21 cellular contexts compared by ENCODE assay signal in genomic region chr1:153832293-153832692, GRCh38. TPM values are rescaled to one million over a fixed set of nuclear protein-coding genes. Genes with fewer than 3 reads are reported as not detected.
DNase-seq lines count a peak whose midpoint lies in the region; ATAC-seq and TF ChIP-seq lines count a peak whose summit lies in the region.
"Had no signal": no experiment of that assay in that cellular context is flagged by ENCODE, and none has a peak within 500 bp of the region (broad histone marks: within the 10 kb centered on the region; RNA-seq: fewer than 3 reads in every experiment).

No MANE protein-coding gene starts in this region.

- H3K27ac Mint-ChIP-seq in CD4-positive, alpha-beta T cell = peak overlapping the region; percentile 47
- H3K27ac Mint-ChIP-seq in activated CD4-positive, alpha-beta T cell treated with anti-CD3 and anti-CD28 coated beads for 36 hours = no peak overlapping the region

- H3K9me2 ChIP-seq in PC-3 (replicated peaks; ENCODE audit: low read length) = no peaks in the 10 kb centered on the region
- H3K9me2 ChIP-seq: SK-N-SH had no signal

- no peaks in the 10 kb centered on the region for H3K9me3 ChIP-seq in CD4-positive, alpha-beta T cell (ENCODE audit: control insufficient read depth, low read length)
- H3K9me3 ChIP-seq in PC-3 (ENCODE audit: low read length) = no peaks in the 10 kb centered on the region
- H3K9me3 ChIP-seq: BLaER1 treated with 17β-estradiol and CSF1 and Interleukin-3, amounts not matched to agents 10 nM and 100 nM; Caco-2; Peyer's patch; SK-N-SH had no signal

- H3K27me3 ChIP-seq in CD4-positive, alpha-beta T cell (ENCODE audit: control insufficient read depth, insufficient read depth, low read length) = no peaks in the 10 kb centered on the region
- H3K27me3 ChIP-seq in PC-3 (ENCODE audit: low read length) = no peaks in the 10 kb centered on the region
- H3K27me3 ChIP-seq: BLaER1 treated with 17β-estradiol and CSF1 and Interleukin-3, amounts not matched to agents 10 nM and 100 nM; Peyer's patch had no signal

- H3K4me2 ChIP-seq in PC-3 (ENCODE audit: low read length) = no peak overlapping the region
- H3K4me2 ChIP-seq: KMS-11, SK-N-SH had no signal

- H4K20me1 ChIP-seq in PC-3 (ENCODE audit: low read length) = no peaks in the 10 kb centered on the region

- no peak overlapping the region for H2AFZ ChIP-seq in PC-3 (ENCODE audit: low read length)

- CTCF ChIA-PET in CD4-positive, alpha-beta T cell (lab: Charles Lee) = interaction anchor here (0.9 kb wide), 1 partner anchor 114 kb away, joined by 4 read pairs; the partner anchor contains the start of gene DENND4B
- CTCF ChIA-PET in activated CD4-positive, alpha-beta T cell treated with anti-CD3 and anti-CD28 coated beads for 36 hours (lab: Charles Lee) = interaction anchor here (0.7 to 1.2 kb wide), 2 partner anchors 9 to 380 kb away, joined by 3 to 4 read pairs; no protein-coding TSS in a partner anchor
- CTCF ChIA-PET in PC-3 (lab: Charles Lee) = no interaction called here

- H3K27ac ChIP-seq in CD4-positive, alpha-beta T cell (ENCODE audit: low read depth, low read length) = no peak overlapping the region
- no peak overlapping the region for H3K27ac ChIP-seq in PC-3 (ENCODE audit: low read length)
- H3K27ac ChIP-seq: BLaER1 treated with 17β-estradiol and CSF1 and Interleukin-3, amounts not matched to agents 10 nM and 100 nM; KMS-11; Peyer's patch had no signal

- H3K4me3 ChIP-seq in PC-3 (ENCODE audit: low read length) = no peak overlapping the region
- H3K4me3 ChIP-seq: BLaER1 treated with 17β-estradiol and CSF1 and Interleukin-3, amounts not matched to agents 10 nM and 100 nM; GM12878; Peyer's patch had no signal

- no peak for ATAC-seq in CD4-positive, alpha-beta T cell (ENCODE audit: poor library complexity)
- ATAC-seq in left colon (peak; percentile 77), PC-3 (no peak)
- no peak for ATAC-seq in activated CD4-positive, alpha-beta T cell treated with anti-CD3 and anti-CD28 coated beads for 36 hours
- ATAC-seq: GM12878, HCT116 had no signal

- H3K4me3 Mint-ChIP-seq in CD4-positive, alpha-beta T cell = no peak overlapping the region
- no peak overlapping the region for H3K4me3 Mint-ChIP-seq in activated CD4-positive, alpha-beta T cell treated with anti-CD3 and anti-CD28 coated beads for 36 hours
- H3K4me3 Mint-ChIP-seq: CD4-positive, alpha-beta memory T cell had no signal

- peaks cover 33% of the 10 kb centered on the region for H3K36me3 Mint-ChIP-seq in CD4-positive, alpha-beta T cell (ENCODE audit: low read depth)
- peaks cover 9% of the 10 kb centered on the region for H3K36me3 Mint-ChIP-seq in activated CD4-positive, alpha-beta T cell treated with anti-CD3 and anti-CD28 coated beads for 36 hours (ENCODE audit: low read depth)

- no peaks in the 10 kb centered on the region for H3F3A ChIP-seq in PC-3 (ENCODE audit: low read length, unreplicated experiment)

- H3K4me1 ChIP-seq in PC-3 (ENCODE audit: insufficient read depth, low read length) = no peaks in the 10 kb centered on the region
- H3K4me1 ChIP-seq: Caco-2, Peyer's patch had no signal

- H3K36me3 ChIP-seq in PC-3 (ENCODE audit: low read depth, low read length) = peaks cover 6% of the 10 kb centered on the region; the same call in 1 of the 2 replicates

- intact Hi-C loops in CD4-positive, alpha-beta T cell (cut with DNase I, micrococcal nuclease) = no loop called here
- intact Hi-C loops in left colon (cut with DNase I, micrococcal nuclease) = no loop called here
- intact Hi-C loops in activated CD4-positive, alpha-beta T cell treated with anti-CD3 and anti-CD28 coated beads for 36 hours (cut with DNase I, micrococcal nuclease) = no loop called here
- intact Hi-C loops in PC-3 (cut with micrococcal nuclease) = loop anchor here (2.0 kb wide), 1 partner anchor 41 kb away; no protein-coding TSS in a partner anchor

- POLR2A ChIA-PET in CD4-positive, alpha-beta T cell (lab: Charles Lee) = interaction anchor here (0.7 to 1.1 kb wide), 2 partner anchors 145 to 198 kb away, joined by 3 read pairs; partner anchors contain the start of genes CHTOP and JTB
- POLR2A ChIA-PET in activated CD4-positive, alpha-beta T cell treated with anti-CD3 and anti-CD28 coated beads for 36 hours (lab: Charles Lee) = interaction anchor here (0.6 kb wide), 2 partner anchors 49 kb away, joined by 4 to 7 read pairs; no protein-coding TSS in a partner anchor
- POLR2A ChIA-PET in PC-3 (lab: Charles Lee; ENCODE audit: unreplicated experiment) = interaction anchor here (0.5 kb wide), 1 partner anchor 135 kb away, joined by 8 read pairs; the partner anchor contains the start of gene CREB3L4

- TF ChIP-seq CTCF in CD4-positive, alpha-beta T cell (IDR thresholded peaks at IDR 0.05) = no peak
- TF ChIP-seq CTCF in PC-3 (conservative IDR thresholded peaks at IDR 0.05; ENCODE audit: low read depth, low read length) = no peak

- BruUV-seq in PC-3 (replicated peaks; lab: Mats Ljungman, UMichigan) = no TSS peak

- no peaks in the 10 kb centered on the region for H3K27me3 Mint-ChIP-seq in CD4-positive, alpha-beta T cell
- H3K27me3 Mint-ChIP-seq in activated CD4-positive, alpha-beta T cell treated with anti-CD3 and anti-CD28 coated beads for 36 hours = no peaks in the 10 kb centered on the region
- H3K27me3 Mint-ChIP-seq: CD4-positive, alpha-beta memory T cell had no signal

- H3K4me1 Mint-ChIP-seq in CD4-positive, alpha-beta T cell (ENCODE audit: low read depth) = peaks cover 21% of the 10 kb centered on the region
- H3K4me1 Mint-ChIP-seq in activated CD4-positive, alpha-beta T cell treated with anti-CD3 and anti-CD28 coated beads for 36 hours = peaks cover 6% of the 10 kb centered on the region

- 0 out of 2 replicates have a peak, but pooled peaks cover 9% of the 10 kb centered on the region for H3K79me2 ChIP-seq in PC-3 (ENCODE audit: low read length)

- no peak overlapping the region for H3K9ac ChIP-seq in PC-3 (ENCODE audit: low read length)
- H3K9ac ChIP-seq: BLaER1 treated with 17β-estradiol and CSF1 and Interleukin-3, amounts not matched to agents 10 nM and 100 nM; KMS-11; SK-N-SH had no signal

- no peaks in the 10 kb centered on the region for H3K9me3 Mint-ChIP-seq in CD4-positive, alpha-beta T cell
- no peaks in the 10 kb centered on the region for H3K9me3 Mint-ChIP-seq in activated CD4-positive, alpha-beta T cell treated with anti-CD3 and anti-CD28 coated beads for 36 hours (ENCODE audit: low read depth)
- H3K9me3 Mint-ChIP-seq: CD4-positive, alpha-beta memory T cell had no signal

- no peak for DNase-seq in CD4-positive, alpha-beta T cell
- DNase-seq in Kasumi-1 (lab: John Stamatoyannopoulos, UW) (peak; percentile 33 to 53), OCI-M1 (lab: John Stamatoyannopoulos, UW) (peak; percentile 44), left colon (no peak), PC-3 (no peak), amygdala (lab: John Stamatoyannopoulos, UW) (no peak)
- no peak for DNase-seq in activated CD4-positive, alpha-beta T cell treated with anti-CD3 and anti-CD28 coated beads for 36 hours
- DNase-seq: Caco-2; CD4-positive, alpha-beta memory T cell; NCI-H2029; NCI-H446; NCI-H524 treated with DMSO at 0.1 percent for 48 hours; NCI-H82; NK-92 treated with Interleukin-12 subunit alpha and Interleukin-12 subunit beta, amount 100 ng/mL, for 24 hours; Peyer's patch; SHP77 treated with DMSO at 0.1 percent for 48 hours; SK-N-SH had no signal

RNA-seq across cellular contexts. Expression of gene SLC27A3, which starts 57.1 kb away (rescaled TPM):
- 1 to 10 TPM; 3.8 to 4.4 TPM for total RNA-seq in CD4-positive, alpha-beta T cell
- total RNA-seq in left colon (10 to 100 TPM; 22.5 to 24.8 TPM), PC-3 (2014; rRNA removed) (6.3 and 9.2 TPM in 2 replicates)
- 1 to 10 TPM; 5.9 to 9.3 TPM for total RNA-seq in activated CD4-positive, alpha-beta T cell treated with anti-CD3 and anti-CD28 coated beads for 36 hours

Comparison
In these comparisons a context has a peak if more than half of its experiments do, and no peak if none do; other contexts are left out.
1. DNase-seq: peak in Kasumi-1 (2 of 2) and OCI-M1 (single experiment); none in CD4-positive, alpha-beta T cell (0 of 10), left colon (0 of 2), activated CD4-positive, alpha-beta T cell treated with anti-CD3 and anti-CD28 coated beads for 36 hours (single experiment), PC-3 (single experiment) and amygdala (0 of 56).